7 cellular contexts compared by ENCODE assay signal in the genomic region with DNA sequence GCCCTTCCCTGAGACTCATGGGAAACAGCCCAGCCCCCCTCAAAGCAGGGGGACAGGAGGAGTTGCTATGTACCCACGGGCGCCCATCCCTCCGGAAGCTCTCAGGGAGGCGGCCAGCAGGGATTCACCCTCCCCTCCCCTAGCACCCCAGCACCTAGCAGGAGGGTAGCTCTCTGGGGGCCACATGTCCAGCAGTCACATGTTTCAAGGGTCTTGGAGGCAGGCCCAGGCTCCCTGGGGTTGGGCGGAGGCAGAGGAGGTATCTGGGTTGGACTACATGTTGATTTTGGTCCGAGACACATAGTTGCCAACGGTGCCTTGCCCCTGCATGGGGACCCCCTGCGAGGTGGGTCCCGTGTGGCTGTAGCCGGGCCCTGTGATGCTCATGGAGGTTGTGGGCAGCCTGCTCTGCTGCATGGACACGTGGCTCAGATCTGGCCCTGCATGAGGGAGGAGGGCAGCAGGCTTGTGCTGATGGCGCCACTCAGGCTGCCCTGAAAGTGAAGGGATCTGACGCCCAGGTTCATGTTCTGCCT.
"Had no signal": no experiment of that assay in that cellular context is flagged by ENCODE, and none has a peak within 500 bp of the region (broad histone marks: within the 10 kb centered on the region; RNA-seq: fewer than 3 reads in every experiment).

No MANE protein-coding gene starts in this region.

- H3K27ac Mint-ChIP-seq: IgD-negative memory B cell had no signal

- H3K27me3 Mint-ChIP-seq: IgD-negative memory B cell had no signal

- H3K4me3 Mint-ChIP-seq: IgD-negative memory B cell had no signal

- H3K27ac ChIP-seq: HL-60 had no signal

- H3K4me3 ChIP-seq: K562 had no signal

- H3K9me3 Mint-ChIP-seq: IgD-negative memory B cell had no signal

- FAIRE-seq: HTR-8/SVneo, K562 had no signal

- ATAC-seq: K562 had no signal

- DNase-seq: IMR-90, KBM-7, KG1 had no signal
